29 cellular contexts compared by ENCODE assay signal in genomic region chr18:12362473-12363174, GRCh38. TPM values are rescaled to one million over a fixed set of nuclear protein-coding genes. Genes with fewer than 3 reads are reported as not detected.
A peak's percentile ranks its signal among the peaks of the same experiment; 100 is the strongest.
DNase-seq lines count a peak whose midpoint lies in the region; ATAC-seq and TF ChIP-seq lines count a peak whose summit lies in the region.
"Had no signal": no experiment of that assay in that cellular context is flagged by ENCODE, and none has a peak within 500 bp of the region (broad histone marks: within the 10 kb centered on the region; RNA-seq: fewer than 3 reads in every experiment).

No MANE protein-coding gene starts in this region.

- no peak overlapping the region for H3K9ac ChIP-seq in SK-N-SH
- H3K9ac ChIP-seq in smooth muscle cell (ENCODE audit: low read depth), result no peak overlapping the region
- H3K9ac ChIP-seq: GM23248, parathyroid adenoma had no signal

- no peak for TF ChIP-seq EP300 in SK-N-SH (IDR thresholded peaks at IDR 0.05; ENCODE audit: borderline replicate concordance in 1 of 2, low read depth in 1 of 2, low read length in 1 of 2)

- H3K4me3 ChIP-seq in SK-N-SH (ENCODE audit: low read depth in 2 of 2, low read length in 1 of 2) (no peak overlapping the region), smooth muscle cell (no peak overlapping the region)
- H3K4me3 ChIP-seq: GM23248, hepatocyte, sigmoid colon had no signal

- H3K4me1 ChIP-seq in SK-N-SH (ENCODE audit: control insufficient read depth in 1 of 2, insufficient read depth in 2 of 2, low read depth in 1 of 2, low read length in 1 of 2), result peaks cover 0 to 9% of the 10 kb centered on the region in 2 experiments; a peak in 3 of 4 replicates
- no peaks in the 10 kb centered on the region for H3K4me1 ChIP-seq in smooth muscle cell (ENCODE audit: low read depth)

- no peaks in the 10 kb centered on the region for H3K9me3 ChIP-seq in SK-N-SH
- H3K9me3 ChIP-seq in smooth muscle cell (replicated peaks; ENCODE audit: low read depth), result no peaks in the 10 kb centered on the region
- H3K9me3 ChIP-seq: sigmoid colon had no signal

- TF ChIP-seq RAD21 in SK-N-SH (IDR thresholded peaks at IDR 0.05; ENCODE audit: low read length), result no peak

- POLR2A ChIA-PET in SK-N-SH (lab: Yijun Ruan, JAX), result no interaction called here

- intact Hi-C loops in Right ventricle myocardium superior (cut with DNase I), result no loop called here

- H2AFZ ChIP-seq in SK-N-SH (ENCODE audit: low read depth) (no peak overlapping the region), smooth muscle cell (ENCODE audit: low read depth) (no peak overlapping the region)
- H2AFZ ChIP-seq: GM23248, hepatocyte, parathyroid adenoma had no signal

- peaks cover 10% of the 10 kb centered on the region for H3F3A ChIP-seq in SK-N-SH (replicated peaks; ENCODE audit: insufficient read depth)
- H3F3A ChIP-seq in smooth muscle cell (ENCODE audit: low read depth), result no peaks in the 10 kb centered on the region

- ATAC-seq in SK-N-SH treated with all-trans-retinoic acid at 6 μM for 48 hours (no peak; the same call in 2 of the 3 replicates), Right ventricle myocardium superior (ENCODE audit: poor library complexity) (peak; percentile 82), HG03095 (IDR thresholded peaks at IDR 0.05; ENCODE audit: unreplicated experiment) (no peak)
- ATAC-seq: left colon; stimulated activated memory B cell treated with anti-CD40 and anti-IgM and Interleukin-4, amounts not matched to agents 10 μg/mL and 1 μg/mL and 100 μg/mL, for 72 hours had no signal

- H3K27me3 Mint-ChIP-seq in mesothelial cell of epicardium (ENCODE audit: low read depth), result no peaks in the 10 kb centered on the region
- H3K27me3 Mint-ChIP-seq: activated CD4-positive, alpha-beta T cell treated with anti-CD3 and anti-CD28 coated beads, Interleukin-2, amount 10 ng/mL, durations not matched to agents 24 days and 14 days; central memory CD8-positive, alpha-beta T cell; memory B cell; stimulated activated memory B cell treated with anti-CD40 and anti-IgM and Interleukin-4, amounts not matched to agents 10 μg/mL and 1 μg/mL and 100 μg/mL, for 72 hours; type B pancreatic cell had no signal

- no peak overlapping the region for H3K4me3 Mint-ChIP-seq in mesothelial cell of epicardium
- H3K4me3 Mint-ChIP-seq: activated CD4-positive, alpha-beta T cell treated with anti-CD3 and anti-CD28 coated beads, Interleukin-2, amount 10 ng/mL, durations not matched to agents 24 days and 14 days; activated T-cell treated with anti-CD3 and anti-CD28 coated beads, Interleukin-2, amount 50 U/mL, for 4 hours; central memory CD8-positive, alpha-beta T cell; memory B cell; neural crest cell; stimulated activated memory B cell treated with anti-CD40 and anti-IgM and Interleukin-4, amounts not matched to agents 10 μg/mL and 1 μg/mL and 100 μg/mL, for 72 hours; type B pancreatic cell had no signal

- H3K36me3 ChIP-seq in SK-N-SH (replicated peaks in 1 of 2; ENCODE audit: control insufficient read depth in 1 of 2, insufficient read depth in 2 of 2, low read length in 1 of 2), result peaks cover 58 to 67% of the 10 kb centered on the region in 2 experiments
- peaks cover 4% of the 10 kb centered on the region for H3K36me3 ChIP-seq in smooth muscle cell (ENCODE audit: low read depth)

- peaks cover 37% of the 10 kb centered on the region for H3K36me3 Mint-ChIP-seq in mesothelial cell of epicardium

- no peak overlapping the region for H3K4me2 ChIP-seq in SK-N-SH
- no peak overlapping the region for H3K4me2 ChIP-seq in smooth muscle cell
- H3K4me2 ChIP-seq: hepatocyte had no signal

- H3K27me3 ChIP-seq in SK-N-SH (ENCODE audit: insufficient read depth) (no peaks in the 10 kb centered on the region), smooth muscle cell (ENCODE audit: low read depth) (no peaks in the 10 kb centered on the region)
- H3K27me3 ChIP-seq: hepatocyte, sigmoid colon had no signal

- no peaks in the 10 kb centered on the region for H4K20me1 ChIP-seq in SK-N-SH (ENCODE audit: insufficient read depth)
- H4K20me1 ChIP-seq in smooth muscle cell (ENCODE audit: low read depth), result peaks cover 62% of the 10 kb centered on the region

- H3K4me1 Mint-ChIP-seq in mesothelial cell of epicardium, result peaks cover 3% of the 10 kb centered on the region
- H3K4me1 Mint-ChIP-seq: activated CD4-positive, alpha-beta T cell treated with anti-CD3 and anti-CD28 coated beads, Interleukin-2, amount 10 ng/mL, durations not matched to agents 24 days and 14 days; central memory CD8-positive, alpha-beta T cell; neural crest cell had no signal

- TF ChIP-seq CTCF in SK-N-SH (IDR thresholded peaks at IDR 0.05) (no peak), mesothelial cell of epicardium (IDR thresholded peaks at IDR 0.05; ENCODE audit: unreplicated experiment) (no peak), smooth muscle cell (IDR thresholded peaks at IDR 0.05; ENCODE audit: borderline replicate concordance, insufficient read depth, poor library complexity, severe bottlenecking) (no peak)

- DNase-seq in SK-N-SH (no peak), Right ventricle myocardium superior (no peak), mesothelial cell of epicardium (ENCODE audit: low spot score in 2 of 2, unreplicated experiment in 2 of 2) (no peak), smooth muscle cell (lab: John Stamatoyannopoulos, UW; ENCODE audit: unreplicated experiment) (no peak), kidney glomerular epithelial cell (lab: John Stamatoyannopoulos, UW) (no peak), GM19238 (ENCODE audit: insufficient read length, low spot score) (no peak)
- DNase-seq: activated CD4-positive, alpha-beta T cell treated with anti-CD3 and anti-CD28 coated beads, Interleukin-2, amount 10 ng/mL, durations not matched to agents 24 days and 14 days; activated T-cell treated with anti-CD3 and anti-CD28 coated beads, Interleukin-2, amount 50 U/mL, for 4 hours; C1 segment of cervical spinal cord; COR-L47; dermis blood vessel endothelial cell; left colon; NCI-H2107; NCI-H345; NCI-H69; sigmoid colon; stimulated activated CD4-positive, alpha-beta T cell treated with anti-CD3 and anti-CD28 coated beads, Interleukin-15, amount 100 ng/mL, for 24 hours; T-helper 9 cell had no signal

- peak overlapping the region; percentile 25 for H3K27ac Mint-ChIP-seq in mesothelial cell of epicardium
- H3K27ac Mint-ChIP-seq: memory B cell; stimulated activated memory B cell treated with anti-CD40 and anti-IgM and Interleukin-4, amounts not matched to agents 10 μg/mL and 1 μg/mL and 100 μg/mL, for 72 hours; type B pancreatic cell had no signal

- CTCF ChIA-PET in SK-N-SH (lab: Yijun Ruan, JAX), result interaction anchor here (1.4 to 2.3 kb wide), 3 partner anchors 11 to 29 kb away, joined by 3 to 5 read pairs (median 3); no protein-coding TSS in a partner anchor

- no peaks in the 10 kb centered on the region for H3K9me3 Mint-ChIP-seq in mesothelial cell of epicardium
- H3K9me3 Mint-ChIP-seq: activated CD4-positive, alpha-beta T cell treated with anti-CD3 and anti-CD28 coated beads, Interleukin-2, amount 10 ng/mL, durations not matched to agents 24 days and 14 days; activated T-cell treated with anti-CD3 and anti-CD28 coated beads, Interleukin-2, amount 50 U/mL, for 4 hours; central memory CD8-positive, alpha-beta T cell; memory B cell; neural crest cell; stimulated activated memory B cell treated with anti-CD40 and anti-IgM and Interleukin-4, amounts not matched to agents 10 μg/mL and 1 μg/mL and 100 μg/mL, for 72 hours; type B pancreatic cell had no signal

- 93% methylated on average over 11 of the region's 11 CpGs for WGBS in SK-N-SH (ENCODE audit: low lambda C conversion rate)
- WGBS in smooth muscle cell (ENCODE audit: low lambda C conversion rate), result 93% methylated on average over 11 of the region's 11 CpGs

- H3K9me2 ChIP-seq in SK-N-SH, result no peaks in the 10 kb centered on the region

- H3K79me2 ChIP-seq in SK-N-SH (ENCODE audit: insufficient read depth) (peaks cover 17% of the 10 kb centered on the region; the same call in 1 of the 2 replicates), smooth muscle cell (ENCODE audit: low read depth) (no peaks in the 10 kb centered on the region)

- H3K27ac ChIP-seq in SK-N-SH (ENCODE audit: low read depth in 2 of 2, low read length in 1 of 2) (no peak overlapping the region), smooth muscle cell (ENCODE audit: low read depth) (peak overlapping the region; percentile 1)
- H3K27ac ChIP-seq: 22Rv1, GM23248, hepatocyte, parathyroid adenoma had no signal

TF ChIP-seq in SK-N-SH treated with all-trans-retinoic acid at 6 μM for 48 hours, 23 proteins besides CTCF, POLR2A, EP300 and RAD21:
- TF ChIP-seq ISL1 (CRISPR knock-in tag; IDR thresholded peaks at IDR 0.05) (0 out of 2 replicates have a peak, but pooled peaks have one; percentile 15), BACH2 (CRISPR knock-in tag; IDR thresholded peaks at IDR 0.05; ENCODE audit: borderline replicate concordance) (no peak)

TF ChIP-seq in SK-N-SH, 30 proteins besides CTCF, POLR2A, EP300 and RAD21 (continues in another document):
- TF ChIP-seq GATA2 (CRISPR knock-in tag; IDR thresholded peaks at IDR 0.05), result no peak
- no peak for TF ChIP-seq MAX (IDR thresholded peaks at IDR 0.05; ENCODE audit: low read depth)
- TF ChIP-seq EZH2phosphoT487 (IDR thresholded peaks at IDR 0.05; ENCODE audit: borderline replicate concordance, low read depth), result no peak
- no peak for TF ChIP-seq YY1 (IDR thresholded peaks at IDR 0.05; ENCODE audit: low read depth)

RNA-seq across cellular contexts. Expression of gene AFG3L2, which starts 14.4 kb away (rescaled TPM):
- polyA plus RNA-seq in SK-N-SH (2012; rRNA removed) (26.0 and 32.6 TPM in 2 replicates), smooth muscle cell (21.6 and 30.8 TPM in 2 replicates)
- 33.2 and 36.6 TPM in 2 replicates for polyA plus RNA-seq in SK-N-SH (2012; cell fraction: cytosol; rRNA removed)
- 26.2 and 28.5 TPM in 2 replicates for polyA plus RNA-seq in SK-N-SH (2012; cell fraction: nucleus; rRNA removed)
- total RNA-seq in Right ventricle myocardium superior (145 TPM), mesothelial cell of epicardium (45.5 to 48.5 TPM (median 47.7 TPM) in 3 replicates), smooth muscle cell (24.3 and 56.8 TPM in 2 replicates)

RNA-seq across cellular contexts. Expression of gene PRELID3A, which starts 45.1 kb away (rescaled TPM):
- polyA plus RNA-seq in SK-N-SH (2012; rRNA removed) (15.3 and 19.7 TPM in 2 replicates), smooth muscle cell (0.65 and 1.3 TPM in 2 replicates)
- polyA plus RNA-seq in SK-N-SH (2012; cell fraction: cytosol; rRNA removed), result 14.5 and 14.8 TPM in 2 replicates
- polyA plus RNA-seq in SK-N-SH (2012; cell fraction: nucleus; rRNA removed), result 32.9 and 57.3 TPM in 2 replicates
- total RNA-seq in Right ventricle myocardium superior (1.2 TPM), mesothelial cell of epicardium (19.7 to 22.6 TPM (median 20.4 TPM) in 3 replicates), smooth muscle cell (0.49 and 6.3 TPM in 2 replicates)

RNA-seq across cellular contexts. Expression of gene TUBB6, which starts 54.6 kb away (rescaled TPM):
- polyA plus RNA-seq in SK-N-SH (2012; rRNA removed) (285 and 387 TPM in 2 replicates), smooth muscle cell (345 and 359 TPM in 2 replicates)
- polyA plus RNA-seq in SK-N-SH (2012; cell fraction: cytosol; rRNA removed), result 158 and 241 TPM in 2 replicates
- 318 and 338 TPM in 2 replicates for polyA plus RNA-seq in SK-N-SH (2012; cell fraction: nucleus; rRNA removed)
- total RNA-seq in Right ventricle myocardium superior (94.6 TPM), mesothelial cell of epicardium (53.1 to 57.5 TPM (median 55.0 TPM) in 3 replicates), smooth muscle cell (344 and 460 TPM in 2 replicates)
